Comparison of ENCODE assay signal across 1 cellular context in the genomic region with DNA sequence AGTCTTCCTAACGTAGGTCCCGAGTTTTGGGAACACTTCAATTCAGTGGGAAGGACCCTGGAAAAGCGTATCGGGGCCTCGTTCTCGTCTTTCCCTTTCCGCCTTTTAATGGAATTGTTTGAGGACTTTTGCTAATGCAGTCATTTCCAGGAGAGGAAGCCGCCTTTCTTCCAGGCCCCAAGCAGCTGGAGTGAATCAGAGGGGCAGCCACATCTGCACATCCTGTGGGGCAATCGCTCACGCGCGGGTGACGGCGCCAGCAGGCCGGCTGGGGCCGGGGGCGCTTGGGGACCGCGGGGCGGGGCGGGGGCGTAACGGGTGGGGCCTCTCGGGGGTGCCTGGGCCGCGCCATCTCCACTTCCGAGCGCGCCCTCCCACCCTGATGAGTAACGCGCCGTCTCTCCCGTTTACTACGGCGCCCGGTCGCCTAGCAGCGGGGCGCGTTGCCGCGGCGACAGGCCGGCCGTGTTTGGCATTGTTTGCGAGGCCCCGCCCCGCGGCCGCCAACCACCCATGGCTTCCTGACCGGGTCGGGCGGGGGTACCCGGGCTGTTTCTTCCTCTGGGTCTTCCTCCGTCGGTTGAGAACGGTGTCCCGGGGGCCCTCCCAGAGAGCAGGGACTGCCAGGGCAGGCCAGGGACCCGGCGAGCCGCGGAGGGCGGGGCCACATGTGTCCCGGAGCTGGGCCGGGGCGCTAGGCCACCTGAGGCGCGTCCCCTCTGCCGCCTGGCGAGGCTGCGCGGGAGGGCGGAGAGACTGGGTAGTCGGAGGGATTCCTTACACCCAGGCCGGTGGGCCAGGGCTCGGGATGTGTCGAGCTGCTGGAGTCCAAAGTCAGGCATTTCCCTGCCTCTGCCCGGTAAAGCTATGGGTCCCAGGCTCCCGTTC.
A peak's percentile ranks its signal among the peaks of the same experiment; 100 is the strongest.
TF ChIP-seq lines count a peak whose summit lies in the region.

No MANE protein-coding gene starts in this region.

TF ChIP-seq in HEK293, 187 proteins besides CTCF, POLR2A, EP300 and RAD21 (continued from another document):
- TF ChIP-seq PRDM10 (tag by site-specific recombination; IDR thresholded peaks at IDR 0.05) (peak; percentile 82), ZBTB21 (tag by site-specific recombination; IDR thresholded peaks at IDR 0.05) (no peak), ZNF701 (tag by site-specific recombination; IDR thresholded peaks at IDR 0.05) (no peak), ZNF768 (tag by site-specific recombination; IDR thresholded peaks at IDR 0.05) (no peak), ZNF114 (tag by site-specific recombination; IDR thresholded peaks at IDR 0.05) (no peak), ZNF132 (tag by site-specific recombination; IDR thresholded peaks at IDR 0.05; ENCODE audit: borderline replicate concordance) (no peak), REPIN1 (tag by site-specific recombination; IDR thresholded peaks at IDR 0.05; ENCODE audit: low read depth) (no peak), YY1 (tag by site-specific recombination; IDR thresholded peaks at IDR 0.05) (no peak), MEIS1 (CRISPR knock-in tag; IDR thresholded peaks at IDR 0.05; ENCODE audit: borderline replicate concordance) (no peak), SETDB1 (IDR thresholded peaks at IDR 0.05; ENCODE audit: insufficient read length, low read length) (no peak), ZNF148 (tag by site-specific recombination; IDR thresholded peaks at IDR 0.05; ENCODE audit: borderline replicate concordance) (no peak), ZBTB48 (tag by site-specific recombination; IDR thresholded peaks at IDR 0.05) (peak; percentile 68), ZNF624 (tag by site-specific recombination; IDR thresholded peaks at IDR 0.05) (no peak), ZNF133 (tag by site-specific recombination; IDR thresholded peaks at IDR 0.05) (no peak), ZNF677 (tag by site-specific recombination; IDR thresholded peaks at IDR 0.05) (no peak), ZNF146 (tag by site-specific recombination; IDR thresholded peaks at IDR 0.05) (no peak), ZNF10 (tag by site-specific recombination; IDR thresholded peaks at IDR 0.05) (peak; percentile 86; the same call in 1 of the 2 replicates)
